ENCODE assay signal across 21 cellular contexts in the genomic region with DNA sequence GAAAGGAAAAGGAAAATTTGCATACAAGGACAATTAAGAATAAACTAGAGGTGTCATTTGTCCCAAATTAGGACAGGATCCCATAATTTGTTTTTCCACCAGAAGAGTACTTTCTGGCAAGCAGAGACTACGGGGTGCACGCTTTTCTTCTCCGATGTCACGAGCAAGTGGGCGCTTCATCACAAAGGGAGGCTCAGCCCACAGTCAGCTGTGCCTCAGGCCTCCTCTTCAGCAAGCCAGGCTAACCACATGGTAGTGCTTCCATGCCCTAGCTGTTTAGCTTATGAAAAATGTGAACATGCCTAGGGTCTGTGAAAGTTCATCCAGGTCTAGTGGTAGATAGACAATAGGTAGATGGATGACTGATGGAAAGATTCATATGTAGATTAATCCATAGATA.
"Had no signal": no experiment of that assay in that cellular context is flagged by ENCODE, and none has a peak within 500 bp of the region (broad histone marks: within the 10 kb centered on the region; RNA-seq: fewer than 3 reads in every experiment).

No MANE protein-coding gene starts in this region.

- H3K4me1 Mint-ChIP-seq: activated B cell treated with CpG ODN at 0.5 μM for 24 hours; activated CD4-positive, alpha-beta memory T cell treated with anti-CD3 and anti-CD28 coated beads, Interleukin-2, amount 10 ng/mL, durations not matched to agents 7 days and 5 days; activated CD4-positive, alpha-beta T cell treated with anti-CD3 and anti-CD28 coated beads, Interleukin-2, amount 10 ng/mL, durations not matched to agents 24 days and 14 days; activated naive CD8-positive, alpha-beta T cell treated with anti-CD3 and anti-CD28 coated beads, Interleukin-2, amount 10 ng/mL, durations not matched to agents 7 days and 5 days had no signal

- ATAC-seq: K562 had no signal

- H3K27ac Mint-ChIP-seq: activated B cell treated with CpG ODN at 0.5 μM for 24 hours; activated CD4-positive, alpha-beta memory T cell treated with anti-CD3 and anti-CD28 coated beads, Interleukin-2, amount 10 ng/mL, durations not matched to agents 7 days and 5 days; activated CD4-positive, alpha-beta T cell treated with anti-CD3 and anti-CD28 coated beads, Interleukin-2, amount 10 ng/mL, durations not matched to agents 24 days and 14 days; activated naive CD8-positive, alpha-beta T cell treated with anti-CD3 and anti-CD28 coated beads, Interleukin-2, amount 10 ng/mL, durations not matched to agents 7 days and 5 days; activated T-helper 2 cell treated with anti-CD3 and anti-CD28 coated beads, Interferon-gamma antibody, Interleukin-2, Interleukin-4, amounts not matched to agents 10 μg/mL and 5 μg/mL and 100 μg/mL, durations not matched to agents 14 hours and 24 hours and 36 hours; T-helper 1 cell treated with Interleukin-12 subunit alpha and Interleukin-12 subunit beta and Interleukin-4 antibody, amounts not matched to agents 30 μg/mL and 1 μg/mL, for 36 hours had no signal

- H3K4me3 Mint-ChIP-seq: activated B cell treated with CpG ODN at 0.5 μM for 24 hours; activated CD4-positive, alpha-beta memory T cell treated with anti-CD3 and anti-CD28 coated beads, Interleukin-2, amount 10 ng/mL, durations not matched to agents 7 days and 5 days; activated CD4-positive, alpha-beta T cell treated with anti-CD3 and anti-CD28 coated beads, Interleukin-2, amount 10 ng/mL, durations not matched to agents 24 days and 14 days; activated naive CD8-positive, alpha-beta T cell treated with anti-CD3 and anti-CD28 coated beads, Interleukin-2, amount 10 ng/mL, durations not matched to agents 7 days and 5 days; T-helper 1 cell treated with Interleukin-12 subunit alpha and Interleukin-12 subunit beta and Interleukin-4 antibody, amounts not matched to agents 30 μg/mL and 1 μg/mL, for 36 hours had no signal

- H3K36me3 Mint-ChIP-seq: activated naive CD8-positive, alpha-beta T cell treated with anti-CD3 and anti-CD28 coated beads, Interleukin-2, amount 10 ng/mL, durations not matched to agents 7 days and 5 days had no signal

- H3K27me3 Mint-ChIP-seq: activated naive CD8-positive, alpha-beta T cell treated with anti-CD3 and anti-CD28 coated beads, Interleukin-2, amount 10 ng/mL, durations not matched to agents 7 days and 5 days had no signal

- DNase-seq: activated B cell treated with CpG ODN at 0.5 μM for 24 hours; activated CD4-positive, alpha-beta memory T cell treated with anti-CD3 and anti-CD28 coated beads, Interleukin-2, amount 10 ng/mL, durations not matched to agents 7 days and 5 days; activated CD4-positive, alpha-beta T cell treated with anti-CD3 and anti-CD28 coated beads for 1 hour; activated CD4-positive, alpha-beta T cell treated with anti-CD3 and anti-CD28 coated beads, Interleukin-2, amount 10 ng/mL, durations not matched to agents 24 days and 14 days; activated gamma-delta T cell treated with Interleukin-2 at 50 U/mL for 16 hours; activated naive CD4-positive, alpha-beta T cell treated with anti-CD3 and anti-CD28 coated beads, Interleukin-2, amount 50 U/mL, for 16 hours; activated naive CD8-positive, alpha-beta T cell treated with anti-CD3 and anti-CD28 coated beads, Interleukin-2, amount 10 ng/mL, durations not matched to agents 7 days and 5 days; activated T-cell treated with anti-CD3 and anti-CD28 coated beads for 4 hours; activated T-cell treated with anti-CD3 and anti-CD28 coated beads, Interleukin-2, amount 50 U/mL, for 48 hours; adrenal gland; caudate nucleus; Karpas-422; NCI-H1930; NCI-H345; NCI-H510A; NCI-H526 treated with DMSO at 0.1 percent for 48 hours; NCI-H82; Right ventricle myocardium superior had no signal

- H3K9me3 Mint-ChIP-seq: activated B cell treated with CpG ODN at 0.5 μM for 24 hours; activated CD4-positive, alpha-beta memory T cell treated with anti-CD3 and anti-CD28 coated beads, Interleukin-2, amount 10 ng/mL, durations not matched to agents 7 days and 5 days; activated CD4-positive, alpha-beta T cell treated with anti-CD3 and anti-CD28 coated beads, Interleukin-2, amount 10 ng/mL, durations not matched to agents 24 days and 14 days; activated T-helper 2 cell treated with anti-CD3 and anti-CD28 coated beads, Interferon-gamma antibody, Interleukin-2, Interleukin-4, amounts not matched to agents 10 μg/mL and 5 μg/mL and 100 μg/mL, durations not matched to agents 14 hours and 24 hours and 36 hours; T-helper 1 cell treated with Interleukin-12 subunit alpha and Interleukin-12 subunit beta and Interleukin-4 antibody, amounts not matched to agents 30 μg/mL and 1 μg/mL, for 36 hours had no signal
